ENCODE assay signal across 2 cellular contexts in the genomic region with DNA sequence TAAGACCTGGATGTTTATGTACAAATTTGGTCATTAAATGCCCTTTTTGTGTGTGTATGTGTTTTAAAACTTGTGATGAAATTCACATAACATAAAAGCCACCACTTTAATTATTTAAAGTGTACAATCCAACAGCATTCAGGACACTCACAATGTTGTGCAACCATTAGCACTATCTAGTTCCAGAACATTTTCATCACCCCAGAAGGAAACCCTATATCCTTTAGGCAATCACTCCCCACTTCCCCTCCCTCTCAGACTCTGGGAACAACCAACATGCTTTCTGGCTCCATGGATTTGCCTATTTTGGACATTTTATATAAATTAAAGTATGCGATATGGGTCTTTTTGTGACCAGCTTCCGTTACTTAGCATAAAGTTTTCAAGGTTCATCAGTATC.
TF ChIP-seq lines count a peak whose summit lies in the region.

No MANE protein-coding gene starts in this region.

TF ChIP-seq in HEK293T, 16 proteins besides CTCF, POLR2A, EP300 and RAD21 (continued from another document):
- TF ChIP-seq, protein P1, sequence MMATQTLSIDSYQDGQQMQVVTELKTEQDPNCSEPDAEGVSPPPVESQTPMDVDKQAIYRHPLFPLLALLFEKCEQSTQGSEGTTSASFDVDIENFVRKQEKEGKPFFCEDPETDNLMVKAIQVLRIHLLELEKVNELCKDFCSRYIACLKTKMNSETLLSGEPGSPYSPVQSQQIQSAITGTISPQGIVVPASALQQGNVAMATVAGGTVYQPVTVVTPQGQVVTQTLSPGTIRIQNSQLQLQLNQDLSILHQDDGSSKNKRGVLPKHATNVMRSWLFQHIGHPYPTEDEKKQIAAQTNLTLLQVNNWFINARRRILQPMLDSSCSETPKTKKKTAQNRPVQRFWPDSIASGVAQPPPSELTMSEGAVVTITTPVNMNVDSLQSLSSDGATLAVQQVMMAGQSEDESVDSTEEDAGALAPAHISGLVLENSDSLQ (IDR thresholded peaks at IDR 0.05), result no peak
- TF ChIP-seq BHLHE40 (IDR thresholded peaks at IDR 0.05; ENCODE audit: borderline replicate concordance), result no peak
- TF ChIP-seq SUZ12 (IDR thresholded peaks at IDR 0.05), result no peak
- TF ChIP-seq FOXM1 (IDR thresholded peaks at IDR 0.05; ENCODE audit: borderline replicate concordance), result no peak
- TF ChIP-seq ARNT (IDR thresholded peaks at IDR 0.05), result no peak
- no peak for TF ChIP-seq HDGF (IDR thresholded peaks at IDR 0.05; ENCODE audit: borderline replicate concordance)
- no peak for TF ChIP-seq ELF4 (IDR thresholded peaks at IDR 0.05)
TF ChIP-seq in HEK293T: peak in this region for 0.

TF ChIP-seq in HepG2, 621 proteins besides CTCF, POLR2A, EP300 and RAD21 (continued from another document):
- TF ChIP-seq, protein P2, sequence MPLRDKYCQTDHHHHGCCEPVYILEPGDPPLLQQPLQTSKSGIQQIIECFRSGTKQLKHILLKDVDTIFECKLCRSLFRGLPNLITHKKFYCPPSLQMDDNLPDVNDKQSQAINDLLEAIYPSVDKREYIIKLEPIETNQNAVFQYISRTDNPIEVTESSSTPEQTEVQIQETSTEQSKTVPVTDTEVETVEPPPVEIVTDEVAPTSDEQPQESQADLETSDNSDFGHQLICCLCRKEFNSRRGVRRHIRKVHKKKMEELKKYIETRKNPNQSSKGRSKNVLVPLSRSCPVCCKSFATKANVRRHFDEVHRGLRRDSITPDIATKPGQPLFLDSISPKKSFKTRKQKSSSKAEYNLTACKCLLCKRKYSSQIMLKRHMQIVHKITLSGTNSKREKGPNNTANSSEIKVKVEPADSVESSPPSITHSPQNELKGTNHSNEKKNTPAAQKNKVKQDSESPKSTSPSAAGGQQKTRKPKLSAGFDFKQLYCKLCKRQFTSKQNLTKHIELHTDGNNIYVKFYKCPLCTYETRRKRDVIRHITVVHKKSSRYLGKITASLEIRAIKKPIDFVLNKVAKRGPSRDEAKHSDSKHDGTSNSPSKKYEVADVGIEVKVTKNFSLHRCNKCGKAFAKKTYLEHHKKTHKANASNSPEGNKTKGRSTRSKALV (CRISPR knock-in tag; IDR thresholded peaks at IDR 0.05), result no peak
